ENCODE assay signal across 8 cellular contexts in the genomic region with DNA sequence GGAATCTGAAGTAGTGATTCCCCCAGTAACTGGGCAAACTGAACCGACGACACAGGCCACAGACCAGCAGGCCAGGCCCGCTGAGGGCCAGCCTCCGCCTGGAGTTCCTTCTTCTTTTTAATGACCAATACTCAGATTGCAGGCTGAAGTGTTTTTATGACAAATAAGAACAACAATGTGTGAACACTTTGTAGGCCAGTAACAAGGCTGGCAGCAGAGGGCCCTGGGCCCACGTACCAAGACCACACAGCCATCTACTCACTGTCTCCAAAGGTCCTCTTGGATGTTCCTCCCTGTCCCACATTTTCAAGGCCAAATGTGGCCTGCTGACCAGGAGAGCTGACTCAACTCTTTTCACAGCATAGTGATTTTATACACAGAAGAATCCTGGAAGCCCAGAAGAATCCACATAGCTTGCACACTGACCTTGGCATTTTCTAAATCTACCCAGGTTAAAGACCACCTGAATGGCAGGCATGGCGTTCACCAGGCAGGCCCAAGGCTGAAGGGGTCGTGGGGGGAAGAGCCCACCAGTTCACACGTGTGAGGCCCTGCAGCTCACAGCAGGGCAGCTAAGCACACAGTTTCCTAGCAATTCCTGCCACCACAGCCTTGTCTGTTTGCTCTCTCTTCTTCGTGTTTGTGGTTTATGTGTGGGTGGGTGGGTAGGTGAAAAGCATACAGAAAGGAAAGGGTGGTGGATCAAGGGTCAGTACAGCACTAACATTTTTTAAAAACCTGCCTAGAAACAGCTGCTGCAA.
DNase-seq lines count a peak whose midpoint lies in the region; ATAC-seq lines count a peak whose summit lies in the region.

No MANE protein-coding gene starts in this region.

- no peaks in the 10 kb centered on the region for H3K27me3 ChIP-seq in mucosa of rectum (ENCODE audit: control insufficient read depth in 2 of 2, insufficient read depth in 2 of 2, low read length in 2 of 2)

- H3K4me3 ChIP-seq in mucosa of rectum (ENCODE audit: low read length in 2 of 2): no peak overlapping the region

- H3K27ac ChIP-seq in mucosa of rectum (ENCODE audit: low read depth in 2 of 2, low read length in 2 of 2): peak overlapping the region; percentile 37 to 58

- ATAC-seq in HG02763 (IDR thresholded peaks at IDR 0.05; ENCODE audit: unreplicated experiment): peak; percentile 41

- no peak overlapping the region for H3K9ac ChIP-seq in mucosa of rectum (ENCODE audit: low read depth in 1 of 2, low read length in 2 of 2)

- DNase-seq in GM03348 (ENCODE audit: low spot score): peak; percentile 28
- peak; percentile 22 for DNase-seq in astrocyte of the hippocampus (ENCODE audit: low read depth, low spot score)
- no peak for DNase-seq in HuH-7 (ENCODE audit: low spot score)
- no peak for DNase-seq in OCI-M1 (lab: John Stamatoyannopoulos, UW)
- no peak for DNase-seq in cortex of kidney (lab: John Stamatoyannopoulos, UW)
- no peak for DNase-seq in glomerular visceral epithelial cell (ENCODE audit: extremely low spot score)

- peaks cover 31 to 35% of the 10 kb centered on the region in 2 donors for H3K4me1 ChIP-seq in mucosa of rectum (ENCODE audit: control insufficient read depth in 2 of 2, insufficient read depth in 2 of 2, low read length in 2 of 2)

- H3K36me3 ChIP-seq in mucosa of rectum (ENCODE audit: control insufficient read depth in 2 of 2, insufficient read depth in 2 of 2, low read length in 2 of 2): no peaks in the 10 kb centered on the region

- no peaks in the 10 kb centered on the region for H3K9me3 ChIP-seq in mucosa of rectum (ENCODE audit: control insufficient read depth in 2 of 2, low read length in 2 of 2)

Comparison
In these comparisons a context has a peak if more than half of its experiments do, and no peak if none do; other contexts are left out.
1. DNase-seq: peak in GM03348 (single experiment) and astrocyte of the hippocampus (single experiment); none in HuH-7 (single experiment), OCI-M1 (single experiment), cortex of kidney (single experiment) and glomerular visceral epithelial cell (single experiment).